Comparison of ENCODE assay signal across 2 cellular contexts in the genomic region with DNA sequence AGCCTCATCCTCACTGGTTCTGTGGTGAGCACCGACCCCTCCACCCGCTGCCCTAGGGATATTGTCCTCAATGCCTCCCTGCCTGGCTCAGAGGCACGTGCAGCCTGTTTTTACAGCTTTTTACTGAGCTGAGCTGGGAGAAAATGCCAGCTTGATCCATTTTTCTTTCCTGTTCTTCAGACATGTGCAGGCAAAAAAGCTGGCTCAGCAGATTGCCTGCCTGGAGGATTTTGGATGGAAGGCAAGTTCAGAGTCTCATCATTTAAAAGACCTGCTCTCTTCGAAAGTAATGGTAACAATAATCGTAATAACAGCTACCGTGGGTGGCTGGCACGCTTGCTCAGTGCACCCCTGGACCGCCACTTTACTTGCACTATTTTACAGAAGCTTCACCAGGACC.
TF ChIP-seq lines count a peak whose summit lies in the region.

No MANE protein-coding gene starts in this region.

TF ChIP-seq in HepG2, 621 proteins besides CTCF, POLR2A, EP300 and RAD21:
- TF ChIP-seq MAFF (IDR thresholded peaks at IDR 0.05; ENCODE audit: low read depth, low read length): peak; percentile 93
- no peak for TF ChIP-seq ZNF891 (CRISPR knock-in tag; IDR thresholded peaks at IDR 0.05)
- peak; percentile 90 to 95 for TF ChIP-seq MAFK (conservative IDR thresholded peaks at IDR 0.05 in 1 of 2, IDR thresholded peaks at IDR 0.05 in 1 of 2; ENCODE audit: low read length in 2 of 2)

TF ChIP-seq in H1, 55 proteins besides CTCF, POLR2A, EP300 and RAD21:
- TF ChIP-seq TBP (IDR thresholded peaks at IDR 0.05; ENCODE audit: low read depth, low read length) (no peak), EGR1 (IDR thresholded peaks at IDR 0.05; ENCODE audit: borderline replicate concordance, low read depth, low read length) (no peak), RXRA (IDR thresholded peaks at IDR 0.05; ENCODE audit: insufficient read depth, low read depth, low read length) (no peak), NANOG (IDR thresholded peaks at IDR 0.05; ENCODE audit: insufficient read depth, low read depth, low read length, poor library complexity, severe bottlenecking) (no peak), MAFK (IDR thresholded peaks at IDR 0.05; ENCODE audit: low read depth, low read length) (peak; percentile 50; the same call in 1 of the 2 replicates), KDM5A (IDR thresholded peaks at IDR 0.05; ENCODE audit: low read length) (no peak), CHD1 (IDR thresholded peaks at IDR 0.05; ENCODE audit: low read depth, low read length) (no peak)
